1 cellular context compared by ENCODE assay signal in genomic region chr17:44095647-44096496, GRCh38.
TF ChIP-seq lines count a peak whose summit lies in the region.

No MANE protein-coding gene starts in this region.

TF ChIP-seq in HepG2, 621 proteins besides CTCF, POLR2A, EP300 and RAD21 (continued from another document and continues in another):
- peak; percentile 61; the same call in 1 of the 2 replicates for TF ChIP-seq CSRNP1 (CRISPR knock-in tag; IDR thresholded peaks at IDR 0.05)
- TF ChIP-seq ZBTB4 (CRISPR knock-in tag; IDR thresholded peaks at IDR 0.05; ENCODE audit: borderline replicate concordance), result 0 out of 2 replicates have a peak, but pooled peaks have one; percentile 42
- no peak for TF ChIP-seq CREB1 (IDR thresholded peaks at IDR 0.05)
- TF ChIP-seq CREB1 (CRISPR knock-in tag; IDR thresholded peaks at IDR 0.05), result no peak
- TF ChIP-seq ETS1 (CRISPR knock-in tag; IDR thresholded peaks at IDR 0.05), result no peak
- TF ChIP-seq ASH2L (IDR thresholded peaks at IDR 0.05; ENCODE audit: insufficient read length, low read depth, low read length), result peak; percentile 77
- no peak for TF ChIP-seq CERS6 (CRISPR knock-in tag; IDR thresholded peaks at IDR 0.05)
- no peak for TF ChIP-seq NKX3-1 (CRISPR knock-in tag; IDR thresholded peaks at IDR 0.05)
- TF ChIP-seq ZNF709 (CRISPR knock-in tag; IDR thresholded peaks at IDR 0.05), result no peak
- no peak for TF ChIP-seq SOX6 (IDR thresholded peaks at IDR 0.05)
- TF ChIP-seq SOX6 (CRISPR knock-in tag; IDR thresholded peaks at IDR 0.05), result peak; percentile 28; the same call in 1 of the 2 replicates
- TF ChIP-seq ZBTB39 (CRISPR knock-in tag; IDR thresholded peaks at IDR 0.05), result no peak
- peak; percentile 69 for TF ChIP-seq SP4 (CRISPR knock-in tag; IDR thresholded peaks at IDR 0.05)
- peak; percentile 83 for TF ChIP-seq ARID4A (CRISPR knock-in tag; IDR thresholded peaks at IDR 0.05; ENCODE audit: borderline replicate concordance)
- TF ChIP-seq ZNF629 (CRISPR knock-in tag; conservative IDR thresholded peaks at IDR 0.05), result peak; percentile 76
- TF ChIP-seq NFYB (CRISPR knock-in tag; IDR thresholded peaks at IDR 0.05), result no peak
- TF ChIP-seq MBNL3 (CRISPR knock-in tag; conservative IDR thresholded peaks at IDR 0.05), result no peak
- TF ChIP-seq ZNF138 (CRISPR knock-in tag; IDR thresholded peaks at IDR 0.05; ENCODE audit: low read depth), result no peak
- no peak for TF ChIP-seq ZFP36L1 (CRISPR knock-in tag; IDR thresholded peaks at IDR 0.05)
- no peak for TF ChIP-seq RELA (CRISPR knock-in tag; IDR thresholded peaks at IDR 0.05)
- 0 out of 2 replicates have a peak, but pooled peaks have one; percentile 9 for TF ChIP-seq RCOR2 (CRISPR knock-in tag; IDR thresholded peaks at IDR 0.05)
- no peak for TF ChIP-seq TBP (CRISPR knock-in tag; IDR thresholded peaks at IDR 0.05)
- TF ChIP-seq ZNF143 (CRISPR knock-in tag; IDR thresholded peaks at IDR 0.05), result 0 out of 2 replicates have a peak, but pooled peaks have one; percentile 36
- TF ChIP-seq PAWR (CRISPR knock-in tag; IDR thresholded peaks at IDR 0.05; ENCODE audit: borderline replicate concordance), result no peak
- TF ChIP-seq ARHGAP35 (CRISPR knock-in tag; IDR thresholded peaks at IDR 0.05; ENCODE audit: borderline replicate concordance), result no peak
- no peak; the same call in 1 of the 2 replicates for TF ChIP-seq ZBTB46 (CRISPR knock-in tag; IDR thresholded peaks at IDR 0.05; ENCODE audit: borderline replicate concordance)
- peak; percentile 49 for TF ChIP-seq HNF4A (CRISPR knock-in tag; IDR thresholded peaks at IDR 0.05)
- TF ChIP-seq ZNF574 (CRISPR knock-in tag; IDR thresholded peaks at IDR 0.05), result peak; percentile 56
- TF ChIP-seq ZNF710 (CRISPR knock-in tag; IDR thresholded peaks at IDR 0.05; ENCODE audit: borderline replicate concordance), result peak; percentile 34; the same call in 1 of the 2 replicates
- no peak for TF ChIP-seq HES4 (CRISPR knock-in tag; IDR thresholded peaks at IDR 0.05; ENCODE audit: borderline replicate concordance)
- no peak for TF ChIP-seq HOXA7 (CRISPR knock-in tag; IDR thresholded peaks at IDR 0.05)
